Comparison of ENCODE assay signal across 8 cellular contexts in the genomic region with DNA sequence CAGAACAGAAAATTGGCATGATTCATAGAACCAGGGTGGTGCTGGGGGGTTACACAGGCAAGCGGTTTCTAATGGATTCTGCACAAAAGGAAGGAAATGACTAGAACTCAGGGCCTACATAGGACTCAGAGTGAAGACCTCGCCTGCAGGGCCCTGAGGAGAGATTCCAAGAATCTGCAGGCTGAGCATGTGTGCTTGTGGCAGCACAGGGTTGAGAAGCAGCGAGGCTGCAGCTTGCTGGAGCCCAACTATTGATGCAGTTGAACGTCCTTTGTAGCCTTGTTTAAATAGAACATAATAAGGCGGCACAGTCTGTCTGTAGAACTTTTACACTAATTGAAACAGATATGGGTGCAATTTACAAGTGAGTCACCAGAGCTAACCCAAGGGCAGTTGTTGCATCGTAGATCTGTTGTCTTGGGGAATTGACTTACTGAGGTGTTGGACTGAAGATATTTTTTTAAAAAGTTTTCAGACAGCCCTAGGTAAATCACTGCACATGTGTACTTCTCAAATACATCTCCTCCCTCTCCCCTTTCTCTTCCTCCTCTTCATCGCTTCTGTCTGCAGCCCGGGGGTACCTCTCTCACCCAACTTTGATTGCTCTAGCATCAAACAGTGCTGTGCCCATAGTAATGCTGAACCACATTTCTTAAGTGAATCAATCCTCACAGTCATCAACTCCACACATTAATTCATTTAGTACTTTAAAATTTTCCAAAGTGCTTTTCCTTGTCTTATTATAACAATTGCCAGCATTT. TPM values are rescaled to one million over a fixed set of nuclear protein-coding genes. Genes with fewer than 3 reads are reported as not detected.
A peak's percentile ranks its signal among the peaks of the same experiment; 100 is the strongest.
DNase-seq lines count a peak whose midpoint lies in the region; ATAC-seq and TF ChIP-seq lines count a peak whose summit lies in the region.

No MANE protein-coding gene starts in this region.

- intact Hi-C loops in activated CD8-positive, alpha-beta T cell treated with anti-CD3 and anti-CD28 coated beads for 36 hours (cut with micrococcal nuclease) = loop anchor here (2.0 kb wide), 1 partner anchor 52 kb away; no protein-coding TSS in a partner anchor

- POLR2A ChIA-PET in activated CD8-positive, alpha-beta T cell treated with anti-CD3 and anti-CD28 coated beads for 36 hours (lab: Charles Lee) = interaction anchor here (0.8 to 5.1 kb wide), 4 partner anchors 10 to 52 kb away, joined by 3 to 24 read pairs (median 6); no protein-coding TSS in a partner anchor

- H3K36me3 Mint-ChIP-seq in activated naive CD4-positive, alpha-beta T cell treated with anti-CD3 and anti-CD28 coated beads, Interleukin-2, amount 50 U/mL, for 24 hours = peaks cover 1% of the 10 kb centered on the region
- H3K36me3 Mint-ChIP-seq in activated CD8-positive, alpha-beta T cell treated with anti-CD3 and anti-CD28 coated beads for 36 hours (ENCODE audit: low read depth) = peaks cover 5% of the 10 kb centered on the region
- no peaks in the 10 kb centered on the region for H3K36me3 Mint-ChIP-seq in type B pancreatic cell

- H3K4me3 Mint-ChIP-seq in activated naive CD4-positive, alpha-beta T cell treated with anti-CD3 and anti-CD28 coated beads, Interleukin-2, amount 50 U/mL, for 24 hours = peak overlapping the region; percentile 65
- peak overlapping the region; percentile 40 for H3K4me3 Mint-ChIP-seq in activated CD8-positive, alpha-beta T cell treated with anti-CD3 and anti-CD28 coated beads for 36 hours
- no peak overlapping the region for H3K4me3 Mint-ChIP-seq in type B pancreatic cell

- no peak for TF ChIP-seq CTCF in activated CD8-positive, alpha-beta T cell treated with anti-CD3 and anti-CD28 coated beads for 36 hours (IDR thresholded peaks at IDR 0.05)
- TF ChIP-seq CTCF in type B pancreatic cell (conservative IDR thresholded peaks at IDR 0.05) = no peak

- peaks cover 74% of the 10 kb centered on the region for H3K4me1 Mint-ChIP-seq in activated naive CD4-positive, alpha-beta T cell treated with anti-CD3 and anti-CD28 coated beads, Interleukin-2, amount 50 U/mL, for 24 hours
- peaks cover 78% of the 10 kb centered on the region for H3K4me1 Mint-ChIP-seq in activated CD8-positive, alpha-beta T cell treated with anti-CD3 and anti-CD28 coated beads for 36 hours (ENCODE audit: low read depth)
- peaks cover 22% of the 10 kb centered on the region for H3K4me1 Mint-ChIP-seq in type B pancreatic cell (ENCODE audit: unreplicated experiment)

- H3K27me3 Mint-ChIP-seq in activated naive CD4-positive, alpha-beta T cell treated with anti-CD3 and anti-CD28 coated beads, Interleukin-2, amount 50 U/mL, for 24 hours = no peaks in the 10 kb centered on the region
- H3K27me3 Mint-ChIP-seq in activated CD8-positive, alpha-beta T cell treated with anti-CD3 and anti-CD28 coated beads for 36 hours = no peaks in the 10 kb centered on the region
- no peaks in the 10 kb centered on the region for H3K27me3 Mint-ChIP-seq in type B pancreatic cell

- H3K9me3 Mint-ChIP-seq in activated naive CD4-positive, alpha-beta T cell treated with anti-CD3 and anti-CD28 coated beads, Interleukin-2, amount 50 U/mL, for 24 hours = no peaks in the 10 kb centered on the region
- H3K9me3 Mint-ChIP-seq in activated CD8-positive, alpha-beta T cell treated with anti-CD3 and anti-CD28 coated beads for 36 hours = no peaks in the 10 kb centered on the region
- H3K9me3 Mint-ChIP-seq in type B pancreatic cell = peaks cover 4% of the 10 kb centered on the region

- DNase-seq in activated naive CD4-positive, alpha-beta T cell treated with Interleukin-2 at 50 U/mL for 16 hours = no peak
- peak; percentile 65 for DNase-seq in activated CD8-positive, alpha-beta T cell treated with anti-CD3 and anti-CD28 coated beads for 36 hours
- DNase-seq in foreskin melanocyte (peak; percentile 10), type B pancreatic cell (ENCODE audit: extremely low spot score, unreplicated experiment) (no peak), amygdala (lab: John Stamatoyannopoulos, UW) (no peak), NOMO-1 treated with dmso at 0.1 percent for 144 hours (lab: John Stamatoyannopoulos, UW; ENCODE audit: unreplicated experiment) (no peak)

- peak overlapping the region; percentile 94 for H3K27ac Mint-ChIP-seq in activated naive CD4-positive, alpha-beta T cell treated with anti-CD3 and anti-CD28 coated beads, Interleukin-2, amount 50 U/mL, for 24 hours
- H3K27ac Mint-ChIP-seq in activated CD8-positive, alpha-beta T cell treated with anti-CD3 and anti-CD28 coated beads for 36 hours = peak overlapping the region; percentile 82
- H3K27ac Mint-ChIP-seq in type B pancreatic cell = peak overlapping the region; percentile 6

- CTCF ChIA-PET in activated CD8-positive, alpha-beta T cell treated with anti-CD3 and anti-CD28 coated beads for 36 hours (lab: Charles Lee) = no interaction called here

- peak; percentile 69 for ATAC-seq in activated CD8-positive, alpha-beta T cell treated with anti-CD3 and anti-CD28 coated beads for 36 hours
- ATAC-seq in HG03571 (IDR thresholded peaks at IDR 0.05; ENCODE audit: unreplicated experiment) = no peak

RNA-seq across cellular contexts. Expression of gene RHOH, which starts 58.3 kb away (rescaled TPM):
- total RNA-seq in activated CD8-positive, alpha-beta T cell treated with anti-CD3 and anti-CD28 coated beads for 36 hours = 100 to 1,000 TPM; 121 to 126 TPM
- total RNA-seq in type B pancreatic cell (ENCODE audit: low replicate concordance) = 3.1 and 5.4 TPM in 2 replicates

Comparison
In these comparisons a context has a peak if more than half of its experiments do, and no peak if none do; other contexts are left out.
1. H3K27ac Mint-ChIP-seq: peak in every context shown above with its lines; median percentile 94 in activated naive CD4-positive, alpha-beta T cell treated with anti-CD3 and anti-CD28 coated beads, Interleukin-2, amount 50 U/mL, for 24 hours; 82 in activated CD8-positive, alpha-beta T cell treated with anti-CD3 and anti-CD28 coated beads for 36 hours; 6 in type B pancreatic cell.
2. DNase-seq: peak in activated CD8-positive, alpha-beta T cell treated with anti-CD3 and anti-CD28 coated beads for 36 hours (single experiment) and foreskin melanocyte (single experiment); none in activated naive CD4-positive, alpha-beta T cell treated with Interleukin-2 at 50 U/mL for 16 hours (single experiment), type B pancreatic cell (single experiment), amygdala (0 of 56) and NOMO-1 treated with dmso at 0.1 percent for 144 hours (single experiment).
3. RNA of gene RHOH, which starts 58.3 kb away (total RNA-seq): 121 to 126 TPM in activated CD8-positive, alpha-beta T cell treated with anti-CD3 and anti-CD28 coated beads for 36 hours; 3.1 to 5.4 TPM in type B pancreatic cell; every median in the first group is over 10 times any median in the second.